Comparison of ENCODE assay signal across 8 cellular contexts in genomic region chr5:149271717-149272558, GRCh38. TPM values are rescaled to one million over a fixed set of nuclear protein-coding genes. Genes with fewer than 3 reads are reported as not detected.
DNase-seq lines count a peak whose midpoint lies in the region; ATAC-seq and TF ChIP-seq lines count a peak whose summit lies in the region.

AFAP1L1 (plus strand) TSS chr5:149271859; CDS start chr5:149271969, 110 bp downstream.

- 0 to 1% (median 1%) methylated on average over 51 to 81 of the region's 81 CpGs for WGBS in ovary, 3 donors

- TF ChIP-seq CTCF in astrocyte of the spinal cord (IDR thresholded peaks at IDR 0.05; ENCODE audit: low read depth, low read length): no peak
- TF ChIP-seq CTCF in left ventricle myocardium inferior (IDR thresholded peaks at IDR 0.05; ENCODE audit: borderline replicate concordance): no peak
- TF ChIP-seq CTCF in ovary (IDR thresholded peaks at IDR 0.05): no peak

- H3K36me3 ChIP-seq in left ventricle myocardium inferior (peaks cover 5% of the 10 kb centered on the region), ovary (no peaks in the 10 kb centered on the region)

- no peak within 1 kb of the TSS for H3K27ac Mint-ChIP-seq in T-helper 1 cell treated with Interleukin-12 subunit alpha and Interleukin-12 subunit beta and Interleukin-4 antibody, amounts not matched to agents 30 μg/mL and 1 μg/mL, for 36 hours

- intact Hi-C loops in left ventricle myocardium inferior (cut with micrococcal nuclease) (no loop called here), ovary (cut with DNase I) (no loop called here)

- peaks cover 73% of the 10 kb centered on the region for H3K27me3 Mint-ChIP-seq in T-helper 1 cell treated with Interleukin-12 subunit alpha and Interleukin-12 subunit beta and Interleukin-4 antibody, amounts not matched to agents 30 μg/mL and 1 μg/mL, for 36 hours (ENCODE audit: low read depth)

- TF ChIP-seq EP300 in ovary (IDR thresholded peaks at IDR 0.05): no peak

- H3K9me3 Mint-ChIP-seq in T-helper 1 cell treated with Interleukin-12 subunit alpha and Interleukin-12 subunit beta and Interleukin-4 antibody, amounts not matched to agents 30 μg/mL and 1 μg/mL, for 36 hours: peaks cover 12% of the 10 kb centered on the region

- H3K4me3 ChIP-seq in astrocyte of the spinal cord (ENCODE audit: low read depth, low read length): peak within 1 kb of the TSS; percentile 62
- peak within 1 kb of the TSS; percentile 73 for H3K4me3 ChIP-seq in left ventricle myocardium inferior
- H3K4me3 ChIP-seq in ovary: peak within 1 kb of the TSS; percentile 61

- peak within 1 kb of the TSS; percentile 95 for H3K27ac ChIP-seq in left ventricle myocardium inferior (replicated peaks)
- H3K27ac ChIP-seq in ovary: no peak within 1 kb of the TSS

- H3K4me1 ChIP-seq in left ventricle myocardium inferior: peaks cover 51% of the 10 kb centered on the region
- H3K4me1 ChIP-seq in ovary (ENCODE audit: insufficient read depth): peaks cover 2% of the 10 kb centered on the region

- peak within 1 kb of the TSS; percentile 67 for H3K4me3 Mint-ChIP-seq in T-helper 1 cell treated with Interleukin-12 subunit alpha and Interleukin-12 subunit beta and Interleukin-4 antibody, amounts not matched to agents 30 μg/mL and 1 μg/mL, for 36 hours

- in situ Hi-C loops in astrocyte of the spinal cord (cut with HindIII; ENCODE audit: low sequenced_read_pairs): no loop called here

- H3K4me1 Mint-ChIP-seq in T-helper 1 cell treated with Interleukin-12 subunit alpha and Interleukin-12 subunit beta and Interleukin-4 antibody, amounts not matched to agents 30 μg/mL and 1 μg/mL, for 36 hours (ENCODE audit: low read depth): peaks cover 6% of the 10 kb centered on the region

- no peak for TF ChIP-seq POLR2A in ovary (IDR thresholded peaks at IDR 0.05)

- ATAC-seq in HG03108 (IDR thresholded peaks at IDR 0.05; ENCODE audit: unreplicated experiment) (no peak), HG03097 (IDR thresholded peaks at IDR 0.05; ENCODE audit: low FRiP score, unreplicated experiment) (no peak)

- H3K27me3 ChIP-seq in left ventricle myocardium inferior (ENCODE audit: low read depth): no peaks in the 10 kb centered on the region
- no peaks in the 10 kb centered on the region for H3K27me3 ChIP-seq in ovary

- DNase-seq in T-helper 1 cell (no peak), NCI-H748 (lab: John Stamatoyannopoulos, UW; ENCODE audit: unreplicated experiment) (peak; percentile 63), astrocyte of the spinal cord (ENCODE audit: low read depth, low spot score) (peak; percentile 17), left ventricle myocardium inferior (peak; percentile 82), ovary (peak; percentile 31 to 71 (median 45))

- H3K9me3 ChIP-seq in left ventricle myocardium inferior (replicated peaks) (peaks cover 14% of the 10 kb centered on the region), ovary (no peaks in the 10 kb centered on the region)

- peaks cover 2% of the 10 kb centered on the region for H3K36me3 Mint-ChIP-seq in T-helper 1 cell treated with Interleukin-12 subunit alpha and Interleukin-12 subunit beta and Interleukin-4 antibody, amounts not matched to agents 30 μg/mL and 1 μg/mL, for 36 hours (ENCODE audit: low read depth)

RNA-seq across cellular contexts. Expression of gene AFAP1L1, which starts in this region (rescaled TPM):
- 40.6 TPM for total RNA-seq in left ventricle myocardium inferior
- total RNA-seq in ovary: 10 to 100 TPM in 3 of 7 donors, 1 to 10 TPM in 4; 3.2 to 15.9 (median 8.3) TPM
- polyA plus RNA-seq in ovary: 10 to 100 TPM in 1 of 2 donors, 1 to 10 TPM in 1; 7.8 to 17.8 TPM

Comparison
In these comparisons a context has a peak if more than half of its experiments do, and no peak if none do; other contexts are left out.
1. DNase-seq: peak in NCI-H748 (single experiment), astrocyte of the spinal cord (single experiment), left ventricle myocardium inferior (single experiment) and ovary (5 of 5); none in T-helper 1 cell (0 of 5).
2. Peak in every context shown above with its lines, with median percentiles within 50 percentile points of each other: H3K4me3 ChIP-seq.